Comparison of ENCODE assay signal across 24 cellular contexts in genomic region chr9:116145036-116145435, GRCh38. TPM values are rescaled to one million over a fixed set of nuclear protein-coding genes. Genes with fewer than 3 reads are reported as not detected.
DNase-seq lines count a peak whose midpoint lies in the region; ATAC-seq, FAIRE-seq and TF ChIP-seq lines count a peak whose summit lies in the region.
"Had no signal": no experiment of that assay in that cellular context is flagged by ENCODE, and none has a peak within 500 bp of the region (broad histone marks: within the 10 kb centered on the region; RNA-seq: fewer than 3 reads in every experiment).

No MANE protein-coding gene starts in this region.

- POLR2A ChIA-PET in A549 (lab: Yijun Ruan, JAX): interaction anchor here (1.1 kb wide), 1 partner anchor 200 kb away, joined by 3 read pairs; no protein-coding TSS in a partner anchor
- POLR2A ChIA-PET in PC-9 (lab: Charles Lee; ENCODE audit: unreplicated experiment): no interaction called here

- no peaks in the 10 kb centered on the region for H3K79me1 ChIP-seq in mesenchymal stem cell (replicated peaks; ENCODE audit: low read length, poor library complexity, severe bottlenecking)

- H3K14ac ChIP-seq in mesenchymal stem cell (ENCODE audit: low read length in 2 of 2): no peak overlapping the region

- no peaks in the 10 kb centered on the region for H3K79me2 ChIP-seq in PC-9 (ENCODE audit: low read depth)

- no peak for FAIRE-seq in A549 (lab: Jason Lieb, UNC)
- FAIRE-seq: GM12878, HTR-8/SVneo had no signal

- TF ChIP-seq CTCF in A549 (IDR thresholded peaks at IDR 0.05) (no peak), PC-9 (conservative IDR thresholded peaks at IDR 0.05) (no peak)

- H3K9me3 ChIP-seq in A549: peaks cover 9% of the 10 kb centered on the region; the same call in 1 of the 3 replicates
- H3K9me3 ChIP-seq in PC-9 (ENCODE audit: insufficient read depth, low read depth): no peaks in the 10 kb centered on the region; the same call in 1 of the 2 replicates
- H3K9me3 ChIP-seq in mesenchymal stem cell (ENCODE audit: control insufficient read depth, low read length): no peaks in the 10 kb centered on the region
- H3K9me3 ChIP-seq: BE2C had no signal

- no peak for TF ChIP-seq RAD21 in A549 (conservative IDR thresholded peaks at IDR 0.05 in 1 of 2, IDR thresholded peaks at IDR 0.05 in 1 of 2)

- H2BK12ac ChIP-seq in mesenchymal stem cell (ENCODE audit: low read length in 2 of 2): no peak overlapping the region

- no peak for TF ChIP-seq EP300 in A549 (IDR thresholded peaks at IDR 0.05)

- intact Hi-C loops in PC-9 (cut with micrococcal nuclease; ENCODE audit: unreplicated experiment): no loop called here

- H3K9ac ChIP-seq in mesenchymal stem cell (ENCODE audit: low read length): no peak overlapping the region

- H4K20me1 ChIP-seq in PC-9 (ENCODE audit: insufficient read depth): no peaks in the 10 kb centered on the region

- no peak overlapping the region for H4K91ac ChIP-seq in mesenchymal stem cell (ENCODE audit: low read length)

- H4K8ac ChIP-seq in mesenchymal stem cell (ENCODE audit: low read length): no peak overlapping the region

- H3K9me2 ChIP-seq in PC-9 (ENCODE audit: insufficient read depth): no peaks in the 10 kb centered on the region

- H3K4me3 ChIP-seq in A549: no peak overlapping the region
- H3K4me3 ChIP-seq in PC-9: no peak overlapping the region
- H3K4me3 ChIP-seq in mesenchymal stem cell (ENCODE audit: insufficient read depth in 1 of 2, low read depth in 1 of 2, low read length in 2 of 2): no peak overlapping the region
- H3K4me3 ChIP-seq: GM12878 had no signal

- H2BK15ac ChIP-seq in mesenchymal stem cell (ENCODE audit: low read depth, poor library complexity, severe bottlenecking): no peak overlapping the region

- no peaks in the 10 kb centered on the region for H3K36me3 ChIP-seq in PC-9 (ENCODE audit: low read depth)
- H3K36me3 ChIP-seq in mesenchymal stem cell (ENCODE audit: control insufficient read depth in 1 of 2, insufficient read depth in 2 of 2, low read depth in 1 of 2, low read length in 2 of 2): no peaks in the 10 kb centered on the region
- H3K36me3 ChIP-seq: BE2C had no signal

- DNase-seq in A549 (ENCODE audit: low read depth in 1 of 2, low spot score in 1 of 2) (no peak), PC-9 (no peak), fibroblast of peridontal ligament (ENCODE audit: extremely low read depth) (peak; percentile 33), mesenchymal stem cell (peak; percentile 14), NCI-H774 (lab: John Stamatoyannopoulos, UW) (no peak)
- no peak for DNase-seq in activated CD8-positive, alpha-beta memory T cell treated with anti-CD3 and anti-CD28 coated beads, Interleukin-2, amount 50 U/mL, for 48 hours
- DNase-seq in activated CD4-positive, alpha-beta T cell treated with anti-CD3 and anti-CD28 coated beads, Interleukin-2, amount 50 U/mL, for 1 hour: no peak
- DNase-seq: BE2C; C1 segment of cervical spinal cord; CD4-positive, CD25-positive, alpha-beta regulatory T cell; CD8-positive, alpha-beta memory T cell; COR-L47; DMS 273 treated with DMSO at 0.1 percent for 48 hours; DMS53; DND-41; EL; GOT3; H7; HFFc6 had no signal

- no peak for TF ChIP-seq POLR2A in A549 (IDR thresholded peaks at IDR 0.05; ENCODE audit: low read length)

- H3K27me3 ChIP-seq in PC-9 (ENCODE audit: insufficient read depth, low read depth): no peaks in the 10 kb centered on the region
- no peaks in the 10 kb centered on the region for H3K27me3 ChIP-seq in mesenchymal stem cell (ENCODE audit: control insufficient read depth in 1 of 2, insufficient read depth in 1 of 2, low read length in 2 of 2)

- H3K23ac ChIP-seq in mesenchymal stem cell (ENCODE audit: low read length in 2 of 2): no peak overlapping the region

- H3K4me2 ChIP-seq in A549 (no peak overlapping the region; the same call in 2 of the 3 replicates), PC-9 (no peak overlapping the region), mesenchymal stem cell (ENCODE audit: low read length, poor library complexity, severe bottlenecking) (no peak overlapping the region)

- H3K27ac ChIP-seq in A549 (peak overlapping the region; percentile 75 to 83), PC-9 (no peak overlapping the region), mesenchymal stem cell (ENCODE audit: low read length, poor library complexity, severe bottlenecking) (no peak overlapping the region)
- H3K27ac ChIP-seq: 22Rv1 had no signal

- no peak overlapping the region for H2BK120ac ChIP-seq in mesenchymal stem cell (ENCODE audit: low read depth, low read length)

- H2BK5ac ChIP-seq in mesenchymal stem cell (ENCODE audit: low read depth, low read length, poor library complexity, severe bottlenecking): no peak overlapping the region

- no peak overlapping the region for H3K4ac ChIP-seq in mesenchymal stem cell (ENCODE audit: low read depth in 1 of 2, low read length in 2 of 2)

- peak overlapping the region in 1 of 2 experiments; percentile 12 for H3K18ac ChIP-seq in mesenchymal stem cell (ENCODE audit: low read depth in 1 of 2, low read length in 2 of 2)

- CTCF ChIA-PET in A549 (lab: Yijun Ruan, JAX): no interaction called here
- CTCF ChIA-PET in PC-9 (lab: Charles Lee): no interaction called here

- no peaks in the 10 kb centered on the region for H3F3A ChIP-seq in PC-9 (ENCODE audit: insufficient read depth, low read depth)

- H3K4me1 ChIP-seq in A549: peaks cover 49% of the 10 kb centered on the region
- 0 out of 2 replicates have a peak, but pooled peaks cover 10% of the 10 kb centered on the region for H3K4me1 ChIP-seq in PC-9 (replicated peaks; ENCODE audit: insufficient read depth)
- no peaks in the 10 kb centered on the region for H3K4me1 ChIP-seq in mesenchymal stem cell (ENCODE audit: control insufficient read depth, insufficient read depth, low read depth, low read length)
- H3K4me1 ChIP-seq: BE2C had no signal

- H2AFZ ChIP-seq in PC-9 (peak overlapping the region; percentile 39; the same call in 1 of the 2 replicates), mesenchymal stem cell (ENCODE audit: low read depth, low read length) (no peak overlapping the region)

- BruUV-seq in PC-9 (replicated peaks; lab: Mats Ljungman, UMichigan): no TSS peak

- ATAC-seq in A549 (no peak), SK-N-SH treated with all-trans-retinoic acid at 6 μM for 48 hours (no peak)
- ATAC-seq: GM12878, HCT116 had no signal

- H2AK5ac ChIP-seq in mesenchymal stem cell (ENCODE audit: low read length, severe bottlenecking): no peak overlapping the region

TF ChIP-seq in A549, 52 proteins besides CTCF, POLR2A, EP300 and RAD21 (continues in another document):
- no peak for TF ChIP-seq KDM5A (IDR thresholded peaks at IDR 0.05)
- no peak for TF ChIP-seq FOSB (CRISPR knock-in tag; IDR thresholded peaks at IDR 0.05)
- no peak for TF ChIP-seq POLR2AphosphoS2 (conservative IDR thresholded peaks at IDR 0.05; ENCODE audit: low read length)

TF ChIP-seq in SK-N-SH treated with all-trans-retinoic acid at 6 μM for 48 hours, 23 proteins besides CTCF, POLR2A, EP300 and RAD21:
- TF ChIP-seq PPARA (CRISPR knock-in tag; IDR thresholded peaks at IDR 0.05; ENCODE audit: borderline replicate concordance) (no peak), TOX (CRISPR knock-in tag; IDR thresholded peaks at IDR 0.05; ENCODE audit: borderline replicate concordance) (no peak), ZNF565 (CRISPR knock-in tag; conservative IDR thresholded peaks at IDR 0.05; ENCODE audit: low read depth) (no peak), ZFP3 (CRISPR knock-in tag; IDR thresholded peaks at IDR 0.05) (no peak)

RNA-seq across cellular contexts. Expression of gene PAPPA, which starts 8.6 kb away (rescaled TPM):
- polyA plus RNA-seq in A549 (2011; rRNA removed) (127 and 156 TPM in 2 replicates), A549 (2017; fragmentation: RNase III; extraction: RNeasy Plus Mini Kit Qiagen cat#74134 plus additional on column Dnase treatment) (36.8 to 41.2 TPM (median 40.0 TPM) in 3 replicates)
- 14.1 and 18.3 TPM in 2 replicates for polyA plus RNA-seq in A549 (2012; cell fraction: cytosol; rRNA removed)
- 35.2 and 39.7 TPM in 2 replicates for polyA plus RNA-seq in A549 (2012; cell fraction: nucleus; rRNA removed)
- 379 and 415 TPM in 2 replicates for polyA minus RNA-seq in A549 (2011; rRNA and poly(A)+ RNA removed)
- 3.4 and 3.9 TPM in 2 replicates for total RNA-seq in PC-9 (2021)
- polyA plus RNA-seq in mesenchymal stem cell (2013, experiment 1 of 2): 90.6 TPM
- polyA plus RNA-seq in mesenchymal stem cell (2013, experiment 2 of 2): 85.6 TPM
- total RNA-seq: CD8-positive, alpha-beta memory T cell had no signal
- polyA plus RNA-seq: CD8-positive, alpha-beta memory T cell had no signal

Comparison
In these comparisons a context has a peak if more than half of its experiments do, and no peak if none do; other contexts are left out.
1. DNase-seq: peak in fibroblast of peridontal ligament (single experiment) and mesenchymal stem cell (single experiment); none in A549 (0 of 2), PC-9 (0 of 2), activated CD8-positive, alpha-beta memory T cell treated with anti-CD3 and anti-CD28 coated beads, Interleukin-2, amount 50 U/mL, for 48 hours (single experiment), activated CD4-positive, alpha-beta T cell treated with anti-CD3 and anti-CD28 coated beads, Interleukin-2, amount 50 U/mL, for 1 hour (single experiment) and NCI-H774 (single experiment).
2. H3K27ac ChIP-seq: peak in A549 (2 of 2); none in PC-9 (single experiment) and mesenchymal stem cell (single experiment).